23 cellular contexts compared by ENCODE assay signal in the genomic region with DNA sequence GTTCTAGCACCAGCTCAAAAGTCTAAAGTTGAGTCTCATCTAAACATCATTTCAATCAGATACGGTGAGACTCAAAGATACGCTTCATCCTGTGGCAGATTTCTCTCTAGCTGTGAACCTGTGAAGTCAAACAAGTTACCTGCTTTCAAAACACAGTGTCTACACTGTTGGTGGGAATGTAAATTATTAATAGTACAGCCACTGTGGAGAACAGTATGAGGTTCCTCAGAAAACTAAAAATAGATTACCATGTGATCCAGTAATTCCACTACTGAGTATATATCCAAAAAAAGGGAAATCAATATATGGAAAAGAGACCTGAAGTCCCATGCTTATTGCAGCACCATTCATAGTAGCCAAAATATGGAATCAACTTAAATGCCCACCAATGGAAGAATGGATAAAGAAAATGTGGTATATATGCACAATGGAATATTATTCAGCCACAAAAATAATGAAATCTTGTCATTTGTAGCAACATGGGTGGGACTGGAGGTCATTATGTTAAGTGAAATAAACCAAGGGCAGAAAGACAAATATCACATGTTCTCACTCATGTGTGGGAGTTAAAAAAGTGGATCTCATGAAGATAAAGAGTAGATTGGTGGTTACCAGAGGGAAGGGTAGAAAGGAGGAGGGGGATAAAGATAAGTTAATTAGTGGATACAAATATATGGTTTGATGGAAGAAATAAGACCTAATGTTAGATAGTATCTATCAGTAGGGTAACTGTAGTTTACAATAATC.
"Had no signal": no experiment of that assay in that cellular context is flagged by ENCODE, and none has a peak within 500 bp of the region (broad histone marks: within the 10 kb centered on the region; RNA-seq: fewer than 3 reads in every experiment).

No MANE protein-coding gene starts in this region.

- H3K27ac Mint-ChIP-seq: activated naive CD4-positive, alpha-beta T cell treated with anti-CD3 and anti-CD28 coated beads, Interleukin-2, amount 50 U/mL, for 72 hours had no signal

- H3K9me3 ChIP-seq: neutrophil, suprapubic skin had no signal

- H3K9ac ChIP-seq: parathyroid adenoma had no signal

- H3K27ac ChIP-seq: coronary artery, neutrophil, parathyroid adenoma, suprapubic skin, VCaP had no signal

- H3K27me3 Mint-ChIP-seq: naive thymus-derived CD4-positive, alpha-beta T cell had no signal

- H3K36me3 ChIP-seq: neutrophil, suprapubic skin had no signal

- H3K27me3 ChIP-seq: neutrophil, suprapubic skin had no signal

- ATAC-seq: activated naive CD4-positive, alpha-beta T cell treated with anti-CD3 and anti-CD28 coated beads, Interleukin-2, amount 50 U/mL, for 72 hours; naive thymus-derived CD4-positive, alpha-beta T cell; SK-N-SH treated with all-trans-retinoic acid at 6 μM for 48 hours; stimulated activated naive CD8-positive, alpha-beta T cell treated with anti-CD3 and anti-CD28 coated beads, Interleukin-15, Interleukin-2, amounts not matched to agents 100 U/mL and 50 U/mL, for 24 hours had no signal

- DNase-seq: activated CD4-positive, alpha-beta T cell treated with anti-CD3 and anti-CD28 coated beads for 1 hour; activated CD4-positive, alpha-beta T cell treated with anti-CD3 and anti-CD28 coated beads, Interleukin-2, amount 50 U/mL, for 4 hours; activated gamma-delta T cell; activated T-cell treated with anti-CD3 and anti-CD28 coated beads, Interleukin-2, amount 50 U/mL, for 1 hour; caudate nucleus; effector CD4-positive, alpha-beta T cell; foreskin fibroblast; glutamatergic neuron; left cardiac atrium; naive thymus-derived CD4-positive, alpha-beta T cell; retina; small intestine; stimulated activated CD4-positive, alpha-beta T cell treated with anti-CD3 and anti-CD28 coated beads, Interleukin-4, amount 100 ng/mL, for 4 hours; stimulated activated CD8-positive, alpha-beta memory T cell treated with anti-CD3 and anti-CD28 coated beads, Interleukin-4, amount 100 ng/mL, for 48 hours; stimulated activated naive CD8-positive, alpha-beta T cell treated with anti-CD3 and anti-CD28 coated beads, Interleukin-15, Interleukin-2, amounts not matched to agents 100 U/mL and 50 U/mL, for 24 hours; T-helper 1 cell had no signal

- H2AFZ ChIP-seq: parathyroid adenoma had no signal

- H3K9me3 Mint-ChIP-seq: activated naive CD4-positive, alpha-beta T cell treated with anti-CD3 and anti-CD28 coated beads, Interleukin-2, amount 50 U/mL, for 72 hours had no signal

- H3K4me3 ChIP-seq: coronary artery, suprapubic skin had no signal
